Comparison of ENCODE assay signal across 14 cellular contexts in the genomic region with DNA sequence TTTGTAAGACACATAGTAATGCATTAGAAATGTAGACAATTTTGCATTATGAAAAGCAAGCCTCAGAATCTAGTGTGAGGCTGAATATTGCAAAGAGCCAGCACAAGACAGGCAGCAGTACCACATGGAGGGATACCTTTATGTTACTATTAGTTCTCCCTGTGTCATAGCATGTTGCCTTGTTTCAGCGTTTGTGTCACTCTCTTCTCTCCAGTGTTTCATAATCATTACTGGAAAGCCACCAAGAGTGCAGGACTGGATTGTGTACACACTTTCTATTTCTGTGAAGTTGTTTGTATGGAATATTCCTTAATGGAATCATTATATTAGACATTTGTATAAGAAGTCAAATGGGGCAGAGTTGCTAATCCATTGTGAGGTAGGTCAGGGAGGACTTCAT. TPM values are rescaled to one million over a fixed set of nuclear protein-coding genes. Genes with fewer than 3 reads are reported as not detected.
DNase-seq lines count a peak whose midpoint lies in the region; ATAC-seq and TF ChIP-seq lines count a peak whose summit lies in the region.
"Had no signal": no experiment of that assay in that cellular context is flagged by ENCODE, and none has a peak within 500 bp of the region (broad histone marks: within the 10 kb centered on the region; RNA-seq: fewer than 3 reads in every experiment).

No MANE protein-coding gene starts in this region.

- WGBS in adrenal gland, 4 donors = 2 to 12% (median 10%) methylated on average over 1 of the region's 1 CpG

- ATAC-seq in left ventricle myocardium superior = peak; percentile 91
- peak in 1 of 2 donors; percentile 42 for ATAC-seq in gastrocnemius medialis
- no peak for ATAC-seq in GM18517 (IDR thresholded peaks at IDR 0.05; ENCODE audit: unreplicated experiment)

- no peaks in the 10 kb centered on the region for H3K9me3 Mint-ChIP-seq in neural progenitor cell
- H3K9me3 Mint-ChIP-seq: activated naive CD8-positive, alpha-beta T cell treated with anti-CD3 and anti-CD28 coated beads, Interleukin-2, amount 10 ng/mL, durations not matched to agents 7 days and 5 days; dendritic cell treated with granulocyte-macrophage colony-stimulating factor and Interleukin-4, amounts not matched to agents 40 ng/mL and 50 ng/mL, for 4 days had no signal

- no peak overlapping the region for H3K4me2 ChIP-seq in neural progenitor cell
- H3K4me2 ChIP-seq: KMS-11 had no signal

- in situ Hi-C loops in gastrocnemius medialis (cut with MboI; ENCODE audit: low sequenced_read_pairs in 4 of 4) = loop anchor here in 1 of 4 donors (25.0 kb wide), 1 partner anchor 630 kb away; a partner anchor contains a TSS

- no peak for TF ChIP-seq POLR2A in adrenal gland (IDR thresholded peaks at IDR 0.05)
- no peak for TF ChIP-seq POLR2A in gastrocnemius medialis (IDR thresholded peaks at IDR 0.05)

- DNase-seq in Ammon's horn (ENCODE audit: low spot score) = peak; percentile 37
- peak in 3 of 7 donors; percentile 25 to 41 (median 25) for DNase-seq in adrenal gland
- no peak for DNase-seq in left ventricle myocardium superior
- no peak for DNase-seq in gastrocnemius medialis
- DNase-seq in neural progenitor cell (ENCODE audit: low spot score) = no peak
- no peak for DNase-seq in NCI-H748 treated with DMSO at 0.1 percent for 48 hours (lab: John Stamatoyannopoulos, UW)
- DNase-seq in NCI-H510A treated with DMSO at 0.1 percent for 48 hours (lab: John Stamatoyannopoulos, UW) = no peak
- DNase-seq: activated naive CD8-positive, alpha-beta T cell treated with anti-CD3 and anti-CD28 coated beads, Interleukin-2, amount 10 ng/mL, durations not matched to agents 7 days and 5 days; BE2C; NCI-H2171 treated with DMSO at 0.1 percent for 48 hours; T-helper 9 cell had no signal

- H3K27me3 ChIP-seq in adrenal gland = no peaks in the 10 kb centered on the region
- no peaks in the 10 kb centered on the region for H3K27me3 ChIP-seq in gastrocnemius medialis
- no peaks in the 10 kb centered on the region for H3K27me3 ChIP-seq in neural progenitor cell

- peak overlapping the region in 4 of 5 donors; percentile 11 to 48 (median 19) for H3K27ac ChIP-seq in adrenal gland
- H3K27ac ChIP-seq in gastrocnemius medialis = peak overlapping the region; percentile 46 to 54 (median 49)
- H3K27ac ChIP-seq in neural progenitor cell = no peak overlapping the region
- H3K27ac ChIP-seq: KMS-11 had no signal

- no peak overlapping the region for H3K9ac ChIP-seq in neural progenitor cell
- H3K9ac ChIP-seq: KMS-11 had no signal

- H3K4me1 Mint-ChIP-seq in neural progenitor cell = no peaks in the 10 kb centered on the region

- no peak overlapping the region for H3K4me3 Mint-ChIP-seq in neural progenitor cell
- H3K4me3 Mint-ChIP-seq: activated naive CD8-positive, alpha-beta T cell treated with anti-CD3 and anti-CD28 coated beads, Interleukin-2, amount 10 ng/mL, durations not matched to agents 7 days and 5 days; dendritic cell treated with granulocyte-macrophage colony-stimulating factor and Interleukin-4, amounts not matched to agents 40 ng/mL and 50 ng/mL, for 4 days had no signal

- H3K27ac Mint-ChIP-seq in neural progenitor cell = no peak overlapping the region
- H3K27ac Mint-ChIP-seq: activated naive CD8-positive, alpha-beta T cell treated with anti-CD3 and anti-CD28 coated beads, Interleukin-2, amount 10 ng/mL, durations not matched to agents 7 days and 5 days; dendritic cell treated with granulocyte-macrophage colony-stimulating factor and Interleukin-4, amounts not matched to agents 40 ng/mL and 50 ng/mL, for 4 days had no signal

- H3K79me2 ChIP-seq in neural progenitor cell (ENCODE audit: low read depth) = no peaks in the 10 kb centered on the region

- no peaks in the 10 kb centered on the region for H3F3A ChIP-seq in neural progenitor cell (ENCODE audit: low read depth)

- H3K36me3 ChIP-seq in adrenal gland (replicated peaks in 1 of 2) (peaks cover 0 to 12% of the 10 kb centered on the region in 2 donors), gastrocnemius medialis (no peaks in the 10 kb centered on the region), neural progenitor cell (no peaks in the 10 kb centered on the region)
- H3K36me3 ChIP-seq: BE2C had no signal

- H3K9me3 ChIP-seq in adrenal gland (replicated peaks in 1 of 3) (no peaks in the 10 kb centered on the region), gastrocnemius medialis (no peaks in the 10 kb centered on the region), neural progenitor cell (ENCODE audit: low read depth) (no peaks in the 10 kb centered on the region)
- H3K9me3 ChIP-seq: BE2C had no signal

- no peaks in the 10 kb centered on the region for H4K20me1 ChIP-seq in neural progenitor cell (ENCODE audit: low read depth)

- H3K27me3 Mint-ChIP-seq in neural progenitor cell (ENCODE audit: insufficient read depth, low read depth) = no peaks in the 10 kb centered on the region
- H3K27me3 Mint-ChIP-seq: activated naive CD8-positive, alpha-beta T cell treated with anti-CD3 and anti-CD28 coated beads, Interleukin-2, amount 10 ng/mL, durations not matched to agents 7 days and 5 days; dendritic cell treated with granulocyte-macrophage colony-stimulating factor and Interleukin-4, amounts not matched to agents 40 ng/mL and 50 ng/mL, for 4 days had no signal

- H3K4me3 ChIP-seq in adrenal gland (peak overlapping the region in 1 of 4 donors; percentile 11), gastrocnemius medialis (peak overlapping the region in 1 of 4 donors; percentile 6), neural progenitor cell (no peak overlapping the region)

- TF ChIP-seq CTCF in adrenal gland (IDR thresholded peaks at IDR 0.05) = no peak
- no peak for TF ChIP-seq CTCF in gastrocnemius medialis (IDR thresholded peaks at IDR 0.05 in 4 of 5, conservative IDR thresholded peaks at IDR 0.05 in 1 of 5)
- TF ChIP-seq CTCF in neural progenitor cell (IDR thresholded peaks at IDR 0.05) = no peak

- intact Hi-C loops in adrenal gland (cut with DNase I) = no loop called here
- intact Hi-C loops in left ventricle myocardium superior (cut with micrococcal nuclease) = loop anchor here (10.0 kb wide), 1 partner anchor 322 kb away; no protein-coding TSS in a partner anchor
- intact Hi-C loops in gastrocnemius medialis (cut with DNase I; ENCODE audit: low total_unique reads) = loop anchor here (10.0 kb wide), 2 partner anchors 218 to 322 kb away; no protein-coding TSS in a partner anchor

- H3K4me1 ChIP-seq in adrenal gland (replicated peaks in 1 of 2) = peaks cover 47 to 61% of the 10 kb centered on the region in 2 donors
- H3K4me1 ChIP-seq in gastrocnemius medialis = peaks cover 0 to 3% of the 10 kb centered on the region in 2 donors
- no peaks in the 10 kb centered on the region for H3K4me1 ChIP-seq in neural progenitor cell
- H3K4me1 ChIP-seq: BE2C had no signal

- no peak overlapping the region for H2AFZ ChIP-seq in neural progenitor cell (replicated peaks)

- no peaks in the 10 kb centered on the region for H3K36me3 Mint-ChIP-seq in neural progenitor cell

RNA-seq across cellular contexts. Expression of a gene that starts 8.6 kb away (rescaled TPM):
- total RNA-seq in adrenal gland = 100 to 1,000 TPM in 5 of 8 donors, 10 to 100 TPM in 3; 32.3 to 161 (median 101) TPM
- polyA plus RNA-seq in adrenal gland = 10 to 100 TPM in 2 of 3 donors, 1 to 10 TPM in 1; 7.8 to 17.2 (median 12.2) TPM
- 37.9 TPM for total RNA-seq in left ventricle myocardium superior
- 10 to 100 TPM; 12.0 to 13.6 (median 13.1) TPM for total RNA-seq in gastrocnemius medialis
- total RNA-seq in neural progenitor cell (ENCODE audit: low replicate concordance) = 5.0 and 5.7 TPM in 2 replicates

Comparison
In these comparisons a context has a peak if more than half of its experiments do, and no peak if none do; other contexts are left out.
1. intact Hi-C loops: an anchor here in left ventricle myocardium superior (10.0 kb wide) and gastrocnemius medialis (10.0 kb wide); none called in adrenal gland.